Comparison of ENCODE assay signal across 7 cellular contexts in the genomic region with DNA sequence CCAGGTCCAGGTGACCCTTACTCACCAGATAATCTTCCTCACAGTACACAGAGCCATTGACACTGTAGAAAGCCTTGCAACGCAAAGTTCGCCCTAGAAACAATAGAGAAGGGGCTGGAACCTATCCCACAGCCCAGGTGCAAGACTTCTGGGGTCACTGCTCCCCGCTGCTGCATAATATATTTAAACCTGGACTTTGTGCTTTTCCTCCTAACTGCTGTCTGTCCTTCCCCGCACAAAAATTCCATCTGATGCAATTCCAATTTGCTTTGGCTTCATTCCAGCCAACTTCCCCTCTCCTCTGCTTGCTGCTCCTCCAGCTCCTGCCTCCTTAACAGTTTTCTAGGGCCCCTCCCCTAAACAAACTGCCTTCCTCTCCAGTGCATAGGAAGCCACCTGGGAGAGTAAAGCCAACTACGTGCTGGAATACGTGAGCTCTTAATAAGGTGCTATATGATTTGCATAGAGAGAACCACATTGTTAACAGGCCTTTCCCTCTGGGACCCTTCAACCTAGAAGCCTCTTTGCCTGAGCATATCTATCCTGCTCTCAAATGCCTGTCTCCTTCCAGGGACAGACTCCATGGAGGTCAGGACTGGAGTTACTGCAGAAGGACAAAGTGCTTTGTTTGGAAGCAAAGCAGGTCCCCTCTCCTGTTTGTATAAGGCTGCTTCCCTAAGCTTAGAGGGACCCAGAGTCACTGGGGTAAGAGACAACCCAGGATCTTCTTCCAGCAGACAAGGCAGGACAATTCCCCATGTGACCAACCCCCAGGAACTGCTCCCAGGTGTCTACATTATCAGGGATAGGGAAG. TPM values are rescaled to one million over a fixed set of nuclear protein-coding genes. Genes with fewer than 3 reads are reported as not detected.
A peak's percentile ranks its signal among the peaks of the same experiment; 100 is the strongest.
DNase-seq lines count a peak whose midpoint lies in the region; ATAC-seq and TF ChIP-seq lines count a peak whose summit lies in the region.
"Had no signal": no experiment of that assay in that cellular context is flagged by ENCODE, and none has a peak within 500 bp of the region (broad histone marks: within the 10 kb centered on the region; RNA-seq: fewer than 3 reads in every experiment).

No MANE protein-coding gene starts in this region.

- H3K27ac ChIP-seq in AG04450 (ENCODE audit: low read depth, low read length) = peak overlapping the region; percentile 69
- H3K27ac ChIP-seq in iPS-20b (ENCODE audit: low read length) = peak overlapping the region; percentile 14

- H3K9me3 ChIP-seq in AG04450 (ENCODE audit: control insufficient read depth, insufficient read depth, low read length) (peaks cover under 1% of the 10 kb centered on the region; the same call in 1 of the 2 replicates), iPS-20b (ENCODE audit: insufficient read depth, low read depth, low read length) (no peaks in the 10 kb centered on the region)

- POLR2A ChIA-PET in AG04450 (lab: Yijun Ruan, JAX) = interaction anchor here (0.7 to 2.8 kb wide), 9 partner anchors 10 to 274 kb away, joined by 3 to 12 read pairs (median 4); a partner anchor contains a TSS

- peaks cover 63% of the 10 kb centered on the region for H3K36me3 ChIP-seq in iPS-20b (ENCODE audit: insufficient read depth, low read depth, low read length)

- CTCF ChIA-PET in AG04450 (lab: Charles Lee) = interaction anchor here (0.7 to 8.1 kb wide), 9 partner anchors 9 to 1185 kb away, joined by 3 to 181 read pairs (median 9); a partner anchor contains a TSS

- H3K4me3 ChIP-seq in AG04450 (ENCODE audit: low read depth, low read length) (peak overlapping the region; percentile 15; the same call in 1 of the 2 replicates), iPS-20b (ENCODE audit: low read length) (peak overlapping the region; percentile 21)

- 0 out of 2 replicates have a peak, but pooled peaks have one; percentile 7 for TF ChIP-seq CTCF in AG04450 (IDR thresholded peaks at IDR 0.05; ENCODE audit: low read depth, low read length)

- peak overlapping the region; percentile 75; the same call in 1 of the 2 replicates for H3K9ac ChIP-seq in iPS-20b (ENCODE audit: low read depth, low read length)

- peaks cover 36% of the 10 kb centered on the region for H3K4me1 ChIP-seq in iPS-20b (ENCODE audit: insufficient read depth, low read length)

- H3K27me3 ChIP-seq in AG04450 (ENCODE audit: control insufficient read depth, insufficient read depth, low read length) (no peaks in the 10 kb centered on the region), iPS-20b (ENCODE audit: insufficient read depth, low read length) (peaks cover 20% of the 10 kb centered on the region)

- ATAC-seq in GM18520 (IDR thresholded peaks at IDR 0.05; ENCODE audit: unreplicated experiment) = no peak
- no peak for ATAC-seq in GM18870 (IDR thresholded peaks at IDR 0.05; ENCODE audit: unreplicated experiment)

- DNase-seq in AG04450 (ENCODE audit: low read depth, low spot score) (no peak), NCI-H82 treated with DMSO at 0.1 percent for 48 hours (lab: John Stamatoyannopoulos, UW; ENCODE audit: unreplicated experiment) (peak; percentile 7), activated gamma-delta T cell (lab: John Stamatoyannopoulos, UW) (no peak)
- DNase-seq: NCI-H774 had no signal

RNA-seq across cellular contexts. Expression of a gene that starts 5.5 kb away (rescaled TPM):
- polyA plus RNA-seq in AG04450 (2011; rRNA removed) = 77.0 and 82.9 TPM in 2 replicates
- polyA minus RNA-seq in AG04450 (2011; rRNA and poly(A)+ RNA removed) = 121 and 131 TPM in 2 replicates

RNA-seq across cellular contexts. Expression of a gene that starts 19.9 kb away (rescaled TPM):
- 22.7 and 25.4 TPM in 2 replicates for polyA plus RNA-seq in AG04450 (2011; rRNA removed)
- 11.1 and 18.0 TPM in 2 replicates for polyA minus RNA-seq in AG04450 (2011; rRNA and poly(A)+ RNA removed)

RNA-seq across cellular contexts. Expression of a gene that starts 33.1 kb away (rescaled TPM):
- polyA plus RNA-seq in AG04450 (2011; rRNA removed) = 7.8 and 8.4 TPM in 2 replicates
- polyA minus RNA-seq in AG04450 (2011; rRNA and poly(A)+ RNA removed) = 9.9 and 18.3 TPM in 2 replicates

RNA-seq across cellular contexts. Expression of a gene that starts 47.7 kb away (rescaled TPM):
- polyA plus RNA-seq in AG04450 (2011; rRNA removed) = 125 and 133 TPM in 2 replicates
- polyA minus RNA-seq in AG04450 (2011; rRNA and poly(A)+ RNA removed) = 144 and 157 TPM in 2 replicates

RNA-seq across cellular contexts. Expression of a gene that starts 57.9 kb away (rescaled TPM):
- polyA plus RNA-seq in AG04450 (2011; rRNA removed) = 282 and 292 TPM in 2 replicates
- 170 and 211 TPM in 2 replicates for polyA minus RNA-seq in AG04450 (2011; rRNA and poly(A)+ RNA removed)
